9 cellular contexts compared by ENCODE assay signal in genomic region chr12:99130808-99131538, GRCh38.
DNase-seq lines count a peak whose midpoint lies in the region; ATAC-seq, FAIRE-seq and TF ChIP-seq lines count a peak whose summit lies in the region.
"Had no signal": no experiment of that assay in that cellular context is flagged by ENCODE, and none has a peak within 500 bp of the region (broad histone marks: within the 10 kb centered on the region; RNA-seq: fewer than 3 reads in every experiment).

No MANE protein-coding gene starts in this region.

- FAIRE-seq in HTR-8/SVneo (lab: Jason Lieb, UNC), result no peak

- H3K4me1 ChIP-seq in adipocyte (ENCODE audit: control insufficient read depth, insufficient read depth, low read length) (peaks cover 8% of the 10 kb centered on the region), skeletal muscle satellite cell (ENCODE audit: control insufficient read depth, insufficient read depth, low read length) (peaks cover 14% of the 10 kb centered on the region), ascending aorta (no peaks in the 10 kb centered on the region)

- DNase-seq in adipocyte (ENCODE audit: low read depth), result peak; percentile 75
- DNase-seq in NCI-H2029 (lab: John Stamatoyannopoulos, UW), result no peak
- DNase-seq in activated effector memory CD4-positive, alpha-beta T cell treated with anti-CD3 and anti-CD28 coated beads, Interleukin-2, amount 50 U/mL, for 16 hours, result no peak
- DNase-seq in HTR-8/SVneo (ENCODE audit: insufficient read length, low spot score), result no peak
- no peak for DNase-seq in ascending aorta (ENCODE audit: low spot score in 2 of 2)

- ATAC-seq in GM19397 (IDR thresholded peaks at IDR 0.05; ENCODE audit: unreplicated experiment) (peak; percentile 80), HG03066 (IDR thresholded peaks at IDR 0.05; ENCODE audit: low read depth, unreplicated experiment) (peak; percentile 91)

- H3K9ac ChIP-seq in adipocyte (ENCODE audit: low read length), result peak overlapping the region; percentile 29
- H3K9ac ChIP-seq in skeletal muscle satellite cell (ENCODE audit: low read depth, low read length), result no peak overlapping the region

- no peak overlapping the region for H3K27ac ChIP-seq in ascending aorta
- H3K27ac ChIP-seq: HL-60 had no signal

- no peaks in the 10 kb centered on the region for H3K9me3 ChIP-seq in adipocyte (ENCODE audit: control insufficient read depth, low read length)
- H3K9me3 ChIP-seq in skeletal muscle satellite cell (replicated peaks; ENCODE audit: low read length), result no peaks in the 10 kb centered on the region
- H3K9me3 ChIP-seq in ascending aorta, result no peaks in the 10 kb centered on the region

- peak overlapping the region; percentile 70 for H3K4me2 ChIP-seq in skeletal muscle satellite cell (ENCODE audit: low read length)

- H3K27me3 ChIP-seq in adipocyte (replicated peaks; ENCODE audit: control insufficient read depth, insufficient read depth, low read length) (no peaks in the 10 kb centered on the region), skeletal muscle satellite cell (ENCODE audit: control insufficient read depth, insufficient read depth, low read length) (no peaks in the 10 kb centered on the region), ascending aorta (no peaks in the 10 kb centered on the region)

- TF ChIP-seq CTCF in ascending aorta (IDR thresholded peaks at IDR 0.05), result no peak

- intact Hi-C loops in ascending aorta (cut with DNase I), result no loop called here

- H3K36me3 ChIP-seq in adipocyte (ENCODE audit: control insufficient read depth, insufficient read depth, low read length, severe bottlenecking) (no peaks in the 10 kb centered on the region), skeletal muscle satellite cell (ENCODE audit: insufficient read depth, low read length) (no peaks in the 10 kb centered on the region), ascending aorta (no peaks in the 10 kb centered on the region)

- peak overlapping the region; percentile 77 for H3K4me3 ChIP-seq in adipocyte (ENCODE audit: low read length)
- H3K4me3 ChIP-seq in skeletal muscle satellite cell (ENCODE audit: low read length), result peak overlapping the region; percentile 54
- peak overlapping the region in 1 of 2 donors; percentile 20 for H3K4me3 ChIP-seq in ascending aorta
